8 cellular contexts compared by ENCODE assay signal in genomic region chr7:3301831-3302618, GRCh38. TPM values are rescaled to one million over a fixed set of nuclear protein-coding genes. Genes with fewer than 3 reads are reported as not detected.
DNase-seq lines count a peak whose midpoint lies in the region; ATAC-seq and TF ChIP-seq lines count a peak whose summit lies in the region.

No MANE protein-coding gene starts in this region.

- H3K27ac Mint-ChIP-seq in CD8-positive, alpha-beta T cell: peak overlapping the region; percentile 70
- H3K27ac Mint-ChIP-seq in activated CD4-positive, alpha-beta memory T cell treated with anti-CD3 and anti-CD28 coated beads for 36 hours: peak overlapping the region; percentile 5

- H2AFZ ChIP-seq in neural cell (ENCODE audit: low read depth, low read length) (no peak overlapping the region), Karpas-422 (ENCODE audit: low read length) (no peak overlapping the region)

- peak overlapping the region; percentile 86 for H3K4me3 Mint-ChIP-seq in CD8-positive, alpha-beta T cell
- peak overlapping the region; percentile 68 for H3K4me3 Mint-ChIP-seq in activated CD4-positive, alpha-beta memory T cell treated with anti-CD3 and anti-CD28 coated beads for 36 hours

- H3K9me3 Mint-ChIP-seq in CD8-positive, alpha-beta T cell: no peaks in the 10 kb centered on the region
- no peaks in the 10 kb centered on the region for H3K9me3 Mint-ChIP-seq in activated CD4-positive, alpha-beta memory T cell treated with anti-CD3 and anti-CD28 coated beads for 36 hours

- peak overlapping the region; percentile 53 for H3K4me3 ChIP-seq in CD8-positive, alpha-beta T cell (ENCODE audit: low read depth, low read length)
- peak overlapping the region; percentile 49 for H3K4me3 ChIP-seq in fibroblast of pulmonary artery (replicated peaks; ENCODE audit: low read depth, low read length)
- H3K4me3 ChIP-seq in neural cell (ENCODE audit: low read length): peak overlapping the region; percentile 71
- no peak overlapping the region for H3K4me3 ChIP-seq in Karpas-422 (ENCODE audit: low read length)

- H3K36me3 Mint-ChIP-seq in CD8-positive, alpha-beta T cell: peaks cover 2% of the 10 kb centered on the region
- H3K36me3 Mint-ChIP-seq in activated CD4-positive, alpha-beta memory T cell treated with anti-CD3 and anti-CD28 coated beads for 36 hours: no peaks in the 10 kb centered on the region

- H3K4me2 ChIP-seq in neural cell (ENCODE audit: low read length) (peak overlapping the region; percentile 70), Karpas-422 (ENCODE audit: low read depth, low read length, poor library complexity, severe bottlenecking) (no peak overlapping the region)

- no peak for ATAC-seq in CD8-positive, alpha-beta T cell
- ATAC-seq in HG03354 (IDR thresholded peaks at IDR 0.05; ENCODE audit: poor library complexity, severe bottlenecking, unreplicated experiment) (no peak), HG02970 (IDR thresholded peaks at IDR 0.05; ENCODE audit: low FRiP score, unreplicated experiment) (no peak)

- H3K27me3 Mint-ChIP-seq in CD8-positive, alpha-beta T cell (ENCODE audit: low read depth): peaks cover 12% of the 10 kb centered on the region
- H3K27me3 Mint-ChIP-seq in activated CD4-positive, alpha-beta memory T cell treated with anti-CD3 and anti-CD28 coated beads for 36 hours: peaks cover 31% of the 10 kb centered on the region

- POLR2A ChIA-PET in CD8-positive, alpha-beta T cell (lab: Charles Lee): no interaction called here
- POLR2A ChIA-PET in activated CD4-positive, alpha-beta memory T cell treated with anti-CD3 and anti-CD28 coated beads for 36 hours (lab: Charles Lee): no interaction called here

- peaks cover 4% of the 10 kb centered on the region for H3K27me3 ChIP-seq in CD8-positive, alpha-beta T cell (ENCODE audit: insufficient read depth, low read length)
- no peaks in the 10 kb centered on the region for H3K27me3 ChIP-seq in neural cell (ENCODE audit: insufficient read depth, low read depth, low read length)
- peaks cover 4% of the 10 kb centered on the region; the same call in 1 of the 2 replicates for H3K27me3 ChIP-seq in Karpas-422 (ENCODE audit: low read length)

- no peak for TF ChIP-seq CTCF in CD8-positive, alpha-beta T cell (IDR thresholded peaks at IDR 0.05)
- TF ChIP-seq CTCF in fibroblast of pulmonary artery (IDR thresholded peaks at IDR 0.05; ENCODE audit: low read length, missing control alignments) (peak; percentile 38), neural cell (IDR thresholded peaks at IDR 0.05; ENCODE audit: poor library complexity, severe bottlenecking) (peak; percentile 20)

- H4K20me1 ChIP-seq in neural cell (ENCODE audit: insufficient read depth): no peaks in the 10 kb centered on the region
- no peaks in the 10 kb centered on the region for H4K20me1 ChIP-seq in Karpas-422 (ENCODE audit: insufficient read depth, low read depth, low read length)

- no peaks in the 10 kb centered on the region for H3F3A ChIP-seq in neural cell (ENCODE audit: insufficient read depth, low read length, poor library complexity, severe bottlenecking)

- H3K4me1 Mint-ChIP-seq in CD8-positive, alpha-beta T cell (ENCODE audit: low read depth): peaks cover 15% of the 10 kb centered on the region
- H3K4me1 Mint-ChIP-seq in activated CD4-positive, alpha-beta memory T cell treated with anti-CD3 and anti-CD28 coated beads for 36 hours (ENCODE audit: low read depth): peaks cover 13% of the 10 kb centered on the region

- no peak overlapping the region for H3K27ac ChIP-seq in CD8-positive, alpha-beta T cell (ENCODE audit: low read depth, low read length)
- H3K27ac ChIP-seq in neural cell (ENCODE audit: low read length): no peak overlapping the region
- no peak overlapping the region for H3K27ac ChIP-seq in Karpas-422 (ENCODE audit: low read length)

- TF ChIP-seq RAD21 in neural cell (conservative IDR thresholded peaks at IDR 0.05): no peak

- no peaks in the 10 kb centered on the region for H3K9me3 ChIP-seq in CD8-positive, alpha-beta T cell (ENCODE audit: low read length)
- H3K9me3 ChIP-seq in neural cell (ENCODE audit: low read length) (no peaks in the 10 kb centered on the region), Karpas-422 (ENCODE audit: low read length) (no peaks in the 10 kb centered on the region)

- H3K4me1 ChIP-seq in CD8-positive, alpha-beta T cell (ENCODE audit: insufficient read depth, low read length): peaks cover 17% of the 10 kb centered on the region
- no peaks in the 10 kb centered on the region for H3K4me1 ChIP-seq in Karpas-422 (ENCODE audit: low read length)

- DNase-seq in CD8-positive, alpha-beta T cell: peak in 2 of 7 experiments; percentile 7 to 53
- DNase-seq in NCI-H1105 (lab: John Stamatoyannopoulos, UW): peak; percentile 51
- peak; percentile 18 for DNase-seq in activated CD4-positive, alpha-beta memory T cell treated with anti-CD3 and anti-CD28 coated beads for 36 hours
- DNase-seq in fibroblast of pulmonary artery (ENCODE audit: low read depth): peak; percentile 43
- no peak for DNase-seq in Karpas-422

- TF ChIP-seq EP300 in neural cell (conservative IDR thresholded peaks at IDR 0.05; ENCODE audit: poor library complexity, severe bottlenecking): no peak

- intact Hi-C loops in CD8-positive, alpha-beta T cell (cut with DNase I, micrococcal nuclease): loop anchor here (2.0 to 10.0 kb wide), 8 partner anchors 160 to 1380 kb away; partner anchors contain the start of gene FOXK1 (in 1 of the 2)
- intact Hi-C loops in activated CD4-positive, alpha-beta memory T cell treated with anti-CD3 and anti-CD28 coated beads for 36 hours (cut with micrococcal nuclease): loop anchor here (2.0 kb wide), 2 partner anchors 161 to 437 kb away; no protein-coding TSS in a partner anchor

- CTCF ChIA-PET in CD8-positive, alpha-beta T cell (lab: Charles Lee): interaction anchor here (1.0 to 3.7 kb wide), 4 partner anchors 9 to 370 kb away, joined by 3 to 18 read pairs (median 3); no protein-coding TSS in a partner anchor
- CTCF ChIA-PET in activated CD4-positive, alpha-beta memory T cell treated with anti-CD3 and anti-CD28 coated beads for 36 hours (lab: Charles Lee): interaction anchor here (0.5 to 2.0 kb wide), 6 partner anchors 23 to 597 kb away, joined by 3 to 14 read pairs (median 3); no protein-coding TSS in a partner anchor

- no peaks in the 10 kb centered on the region for H3K36me3 ChIP-seq in CD8-positive, alpha-beta T cell (ENCODE audit: insufficient read depth, low read length)
- H3K36me3 ChIP-seq in neural cell (ENCODE audit: insufficient read depth, low read length): no peaks in the 10 kb centered on the region
- no peaks in the 10 kb centered on the region for H3K36me3 ChIP-seq in Karpas-422 (ENCODE audit: insufficient read depth, low read length)

- H3K9me2 ChIP-seq in neural cell (ENCODE audit: insufficient read depth, low read length): no peaks in the 10 kb centered on the region
- no peaks in the 10 kb centered on the region for H3K9me2 ChIP-seq in Karpas-422 (replicated peaks; ENCODE audit: insufficient read depth, low read length)

- H3K79me2 ChIP-seq in neural cell (replicated peaks; ENCODE audit: insufficient read depth, low read length) (no peaks in the 10 kb centered on the region), Karpas-422 (ENCODE audit: low read length) (no peaks in the 10 kb centered on the region)

- peak overlapping the region; percentile 48 for H3K9ac ChIP-seq in neural cell (ENCODE audit: low read length)
- H3K9ac ChIP-seq in Karpas-422 (ENCODE audit: low read length): no peak overlapping the region

TF ChIP-seq in neural cell, 6 proteins besides CTCF, POLR2A, EP300 and RAD21:
- peak; percentile 32 for TF ChIP-seq SMC3 (conservative IDR thresholded peaks at IDR 0.05; ENCODE audit: poor library complexity)
- TF ChIP-seq, protein P1, sequence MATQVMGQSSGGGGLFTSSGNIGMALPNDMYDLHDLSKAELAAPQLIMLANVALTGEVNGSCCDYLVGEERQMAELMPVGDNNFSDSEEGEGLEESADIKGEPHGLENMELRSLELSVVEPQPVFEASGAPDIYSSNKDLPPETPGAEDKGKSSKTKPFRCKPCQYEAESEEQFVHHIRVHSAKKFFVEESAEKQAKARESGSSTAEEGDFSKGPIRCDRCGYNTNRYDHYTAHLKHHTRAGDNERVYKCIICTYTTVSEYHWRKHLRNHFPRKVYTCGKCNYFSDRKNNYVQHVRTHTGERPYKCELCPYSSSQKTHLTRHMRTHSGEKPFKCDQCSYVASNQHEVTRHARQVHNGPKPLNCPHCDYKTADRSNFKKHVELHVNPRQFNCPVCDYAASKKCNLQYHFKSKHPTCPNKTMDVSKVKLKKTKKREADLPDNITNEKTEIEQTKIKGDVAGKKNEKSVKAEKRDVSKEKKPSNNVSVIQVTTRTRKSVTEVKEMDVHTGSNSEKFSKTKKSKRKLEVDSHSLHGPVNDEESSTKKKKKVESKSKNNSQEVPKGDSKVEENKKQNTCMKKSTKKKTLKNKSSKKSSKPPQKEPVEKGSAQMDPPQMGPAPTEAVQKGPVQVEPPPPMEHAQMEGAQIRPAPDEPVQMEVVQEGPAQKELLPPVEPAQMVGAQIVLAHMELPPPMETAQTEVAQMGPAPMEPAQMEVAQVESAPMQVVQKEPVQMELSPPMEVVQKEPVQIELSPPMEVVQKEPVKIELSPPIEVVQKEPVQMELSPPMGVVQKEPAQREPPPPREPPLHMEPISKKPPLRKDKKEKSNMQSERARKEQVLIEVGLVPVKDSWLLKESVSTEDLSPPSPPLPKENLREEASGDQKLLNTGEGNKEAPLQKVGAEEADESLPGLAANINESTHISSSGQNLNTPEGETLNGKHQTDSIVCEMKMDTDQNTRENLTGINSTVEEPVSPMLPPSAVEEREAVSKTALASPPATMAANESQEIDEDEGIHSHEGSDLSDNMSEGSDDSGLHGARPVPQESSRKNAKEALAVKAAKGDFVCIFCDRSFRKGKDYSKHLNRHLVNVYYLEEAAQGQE (IDR thresholded peaks at IDR 0.05; ENCODE audit: borderline replicate concordance): no peak
- no peak for TF ChIP-seq MXI1 (conservative IDR thresholded peaks at IDR 0.05; ENCODE audit: poor library complexity, severe bottlenecking)

RNA-seq across cellular contexts. Expression of gene SDK1, which starts 1.0 kb away (rescaled TPM):
- total RNA-seq in CD8-positive, alpha-beta T cell: under 1 TPM; 0.24 to 0.36 TPM
- total RNA-seq in activated CD4-positive, alpha-beta memory T cell treated with anti-CD3 and anti-CD28 coated beads for 36 hours: under 1 TPM; 0.14 to 0.24 TPM
- polyA plus RNA-seq in neural cell: 2.7 and 4.2 TPM in 2 replicates
- 10.5 and 12.8 TPM in 2 replicates for polyA minus RNA-seq in neural cell
- total RNA-seq in Karpas-422 (2014; rRNA removed; shearing (Covaris generic); ENCODE audit: low replicate concordance): not detected in 2 replicates
